33 cellular contexts compared by ENCODE assay signal in the genomic region with DNA sequence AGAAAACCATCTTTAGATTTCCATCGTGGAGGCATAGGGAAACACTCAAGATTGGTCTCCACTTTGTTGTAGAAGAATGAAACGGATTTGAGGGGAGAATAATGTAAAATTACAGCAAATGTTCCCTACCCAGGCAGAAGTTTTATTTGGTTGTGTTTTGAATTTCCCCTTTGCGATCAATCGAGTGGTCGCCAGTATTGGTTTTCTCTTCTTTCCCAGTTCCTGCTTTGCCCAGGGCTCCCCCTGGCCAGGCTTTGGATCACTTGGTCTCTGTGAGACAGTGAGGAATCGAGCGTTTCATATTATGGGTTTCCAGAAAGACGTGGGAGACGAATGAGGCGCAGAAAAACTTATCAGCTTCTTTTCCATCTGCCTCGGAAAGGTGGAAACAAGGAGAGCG. TPM values are rescaled to one million over a fixed set of nuclear protein-coding genes. Genes with fewer than 3 reads are reported as not detected.
A peak's percentile ranks its signal among the peaks of the same experiment; 100 is the strongest.
DNase-seq lines count a peak whose midpoint lies in the region; ATAC-seq, FAIRE-seq and TF ChIP-seq lines count a peak whose summit lies in the region.
"Had no signal": no experiment of that assay in that cellular context is flagged by ENCODE, and none has a peak within 500 bp of the region (broad histone marks: within the 10 kb centered on the region; RNA-seq: fewer than 3 reads in every experiment).

No MANE protein-coding gene starts in this region.

- no peak for TF ChIP-seq POLR2A in endothelial cell of umbilical vein (IDR thresholded peaks at IDR 0.05; ENCODE audit: low read depth, low read length)

- H3K27ac Mint-ChIP-seq in T-helper 1 cell treated with Interleukin-12 subunit alpha and Interleukin-12 subunit beta and Interleukin-4 antibody, amounts not matched to agents 30 μg/mL and 1 μg/mL, for 36 hours = peak overlapping the region; percentile 24
- H3K27ac Mint-ChIP-seq: activated T-cell treated with anti-CD3 and anti-CD28 coated beads, Interleukin-2, amount 50 U/mL, for 24 hours; mesothelial cell of epicardium had no signal

- H4K8ac ChIP-seq in neuronal stem cell (ENCODE audit: low read depth, low read length) = no peak overlapping the region

- no peak overlapping the region for H4K91ac ChIP-seq in neuronal stem cell (ENCODE audit: low read depth, low read length, poor library complexity)

- POLR2A ChIA-PET in endothelial cell of umbilical vein (lab: Charles Lee) = no interaction called here
- POLR2A ChIA-PET in HEK293T (lab: Yijun Ruan, JAX) = interaction anchor here (0.6 to 0.9 kb wide), 2 partner anchors 8 to 10 kb away, joined by 3 to 4 read pairs; no protein-coding TSS in a partner anchor

- H3K14ac ChIP-seq in neuronal stem cell (ENCODE audit: low read length) = no peak overlapping the region

- H3K4me2 ChIP-seq in endothelial cell of umbilical vein (ENCODE audit: insufficient read depth, low read length) (no peak overlapping the region), neuronal stem cell (ENCODE audit: insufficient read depth, low read length, poor library complexity, severe bottlenecking) (no peak overlapping the region)

- no peak overlapping the region for H3K27ac ChIP-seq in endothelial cell of umbilical vein (ENCODE audit: insufficient read depth, low read depth, low read length)
- no peak overlapping the region for H3K27ac ChIP-seq in neuronal stem cell (replicated peaks; ENCODE audit: low read length)
- H3K27ac ChIP-seq in substantia nigra (ENCODE audit: low read depth, low read length, poor library complexity, severe bottlenecking) = no peak overlapping the region
- H3K27ac ChIP-seq: 22Rv1, adrenal gland, sigmoid colon, thyroid gland had no signal

- no peak for TF ChIP-seq CTCF in endothelial cell of umbilical vein (IDR thresholded peaks at IDR 0.05; ENCODE audit: extremely low read depth in 1 of 2, insufficient read depth in 1 of 2, low read depth in 1 of 2, low read length in 2 of 2)

- FAIRE-seq in endothelial cell of umbilical vein (lab: Jason Lieb, UNC) = no peak
- FAIRE-seq: GM19239, K562 had no signal

- WGBS in neuronal stem cell (ENCODE audit: extremely low coverage in 2 of 2, insufficient read length in 2 of 2, insufficient replicate concordance in 1 of 2), 2 donors = no CpG with 5 or more reads among the region's 12 CpGs

- H2BK15ac ChIP-seq in neuronal stem cell (ENCODE audit: low read length) = no peak overlapping the region

- peaks cover 82% of the 10 kb centered on the region for H3K27me3 Mint-ChIP-seq in T-helper 1 cell treated with Interleukin-12 subunit alpha and Interleukin-12 subunit beta and Interleukin-4 antibody, amounts not matched to agents 30 μg/mL and 1 μg/mL, for 36 hours (ENCODE audit: low read depth)

- no peak for DNase-seq in T-helper 1 cell
- peak; percentile 31 for DNase-seq in SHP77 treated with DMSO at 0.1 percent for 48 hours (lab: John Stamatoyannopoulos, UW)
- DNase-seq in endothelial cell of umbilical vein (ENCODE audit: low read depth, low spot score) = peak; percentile 35
- peak; percentile 45 for DNase-seq in neuronal stem cell (ENCODE audit: low spot score)
- no peak for DNase-seq in HEK293T (ENCODE audit: extremely low spot score)
- DNase-seq in substantia nigra (lab: John Stamatoyannopoulos, UW) = no peak
- DNase-seq: activated gamma-delta T cell treated with Interleukin-2 at 50 U/mL for 16 hours; activated T-cell treated with anti-CD3 and anti-CD28 coated beads, Interleukin-2, amount 50 U/mL, for 24 hours; adrenal gland; AML-193; caudate nucleus; dermis blood vessel endothelial cell; head of caudate nucleus; naive thymus-derived CD4-positive, alpha-beta T cell; NCI-H1417; NCI-H2081 treated with DMSO at 0.1 percent for 48 hours; NCI-H446; NCI-H82; PC-3; SIG-M5; sigmoid colon; stimulated activated naive CD8-positive, alpha-beta T cell treated with anti-CD3 and anti-CD28 coated beads, Interleukin-15, Interleukin-2, amounts not matched to agents 100 U/mL and 50 U/mL, for 24 hours; thyroid gland had no signal

- H3K4me3 ChIP-seq in endothelial cell of umbilical vein (replicated peaks in 1 of 3; ENCODE audit: insufficient read depth in 1 of 3, low read depth in 1 of 3, low read length in 3 of 3) (no peak overlapping the region), neuronal stem cell (ENCODE audit: low read length in 2 of 2) (no peak overlapping the region)
- H3K4me3 ChIP-seq: adrenal gland, K562, sigmoid colon, thyroid gland had no signal

- H3K9me3 ChIP-seq in endothelial cell of umbilical vein (replicated peaks; ENCODE audit: control insufficient read depth, insufficient read depth, low read length) = no peaks in the 10 kb centered on the region
- H3K9me3 ChIP-seq in neuronal stem cell (replicated peaks in 1 of 2; ENCODE audit: control insufficient read depth in 2 of 2, insufficient read depth in 1 of 2, low read depth in 1 of 2, low read length in 2 of 2) = peaks cover 2 to 9% of the 10 kb centered on the region in 2 donors
- H3K9me3 ChIP-seq: adrenal gland, sigmoid colon, thyroid gland had no signal

- dilution Hi-C loops in endothelial cell of umbilical vein (cut with MboI; ENCODE audit: extremely low pct_ligation_motif_present, low sequenced_read_pairs) = no loop called here

- H3K36me3 ChIP-seq in endothelial cell of umbilical vein (ENCODE audit: control insufficient read depth in 2 of 2, extremely low read depth in 1 of 2, insufficient read depth in 2 of 2, low read length in 2 of 2) (no peaks in the 10 kb centered on the region), neuronal stem cell (replicated peaks in 1 of 2; ENCODE audit: control insufficient read depth in 2 of 2, insufficient read depth in 2 of 2, low read length in 2 of 2) (no peaks in the 10 kb centered on the region)
- H3K36me3 ChIP-seq: adrenal gland, sigmoid colon, thyroid gland had no signal

- no peak overlapping the region for H2AFZ ChIP-seq in endothelial cell of umbilical vein (ENCODE audit: low read depth, low read length)
- H2AFZ ChIP-seq in neuronal stem cell (ENCODE audit: low read length) = no peak overlapping the region

- no peaks in the 10 kb centered on the region for H3K79me1 ChIP-seq in neuronal stem cell (ENCODE audit: low read depth, low read length)

- H3K36me3 Mint-ChIP-seq in T-helper 1 cell treated with Interleukin-12 subunit alpha and Interleukin-12 subunit beta and Interleukin-4 antibody, amounts not matched to agents 30 μg/mL and 1 μg/mL, for 36 hours (ENCODE audit: low read depth) = peaks cover 3% of the 10 kb centered on the region
- H3K36me3 Mint-ChIP-seq: mesothelial cell of epicardium had no signal

- H3K4me1 Mint-ChIP-seq in T-helper 1 cell treated with Interleukin-12 subunit alpha and Interleukin-12 subunit beta and Interleukin-4 antibody, amounts not matched to agents 30 μg/mL and 1 μg/mL, for 36 hours (ENCODE audit: low read depth) = peaks cover 2% of the 10 kb centered on the region

- H3K9me3 Mint-ChIP-seq in T-helper 1 cell treated with Interleukin-12 subunit alpha and Interleukin-12 subunit beta and Interleukin-4 antibody, amounts not matched to agents 30 μg/mL and 1 μg/mL, for 36 hours = peaks cover 14% of the 10 kb centered on the region
- H3K9me3 Mint-ChIP-seq: mesothelial cell of epicardium had no signal

- H2BK5ac ChIP-seq in neuronal stem cell (ENCODE audit: low read length) = no peak overlapping the region

- H3K79me2 ChIP-seq in endothelial cell of umbilical vein (ENCODE audit: control insufficient read depth, insufficient read depth, low read length) = no peaks in the 10 kb centered on the region

- intact Hi-C loops in endothelial cell of umbilical vein (cut with micrococcal nuclease) = no loop called here

- H2BK12ac ChIP-seq in neuronal stem cell (ENCODE audit: low read length) = no peak overlapping the region

- no peak overlapping the region for H2BK120ac ChIP-seq in neuronal stem cell (ENCODE audit: low read depth, low read length)

- H3K4ac ChIP-seq in neuronal stem cell (ENCODE audit: low read length) = no peak overlapping the region

- H4K20me1 ChIP-seq in endothelial cell of umbilical vein (replicated peaks; ENCODE audit: control insufficient read depth, extremely low read depth, insufficient read depth, low read length) = no peaks in the 10 kb centered on the region

- no peak overlapping the region for H3K4me3 Mint-ChIP-seq in T-helper 1 cell treated with Interleukin-12 subunit alpha and Interleukin-12 subunit beta and Interleukin-4 antibody, amounts not matched to agents 30 μg/mL and 1 μg/mL, for 36 hours
- H3K4me3 Mint-ChIP-seq: activated T-cell treated with anti-CD3 and anti-CD28 coated beads, Interleukin-2, amount 50 U/mL, for 24 hours; mesothelial cell of epicardium; naive thymus-derived CD4-positive, alpha-beta T cell had no signal

- H3K27me3 ChIP-seq in endothelial cell of umbilical vein (ENCODE audit: control insufficient read depth in 2 of 2, insufficient read depth in 2 of 2, low read length in 2 of 2) (peaks cover 42 to 90% of the 10 kb centered on the region in 2 experiments), neuronal stem cell (ENCODE audit: control insufficient read depth in 3 of 3, insufficient read depth in 3 of 3, low read depth in 1 of 3, low read length in 3 of 3) (peaks cover 31 to 100% (median 80%) of the 10 kb centered on the region in 3 experiments)

- H2AK5ac ChIP-seq in neuronal stem cell (ENCODE audit: low read depth, low read length) = no peak overlapping the region

- CTCF ChIA-PET in endothelial cell of umbilical vein (lab: Charles Lee) = interaction anchor here (4.4 to 13.2 kb wide), 3 partner anchors 7 to 349 kb away, joined by 48 to 170 read pairs (median 70); a partner anchor contains a TSS
- CTCF ChIA-PET in HEK293T (lab: Yijun Ruan, JAX) = interaction anchor here (0.6 kb wide), 1 partner anchor 346 kb away, joined by 3 read pairs; no protein-coding TSS in a partner anchor

- H3K4me1 ChIP-seq in endothelial cell of umbilical vein (ENCODE audit: control insufficient read depth, extremely low read depth, insufficient read depth, low read length) (peaks cover 22% of the 10 kb centered on the region), neuronal stem cell (ENCODE audit: control insufficient read depth in 2 of 2, insufficient read depth in 1 of 2, low read depth in 1 of 2, low read length in 2 of 2) (peaks cover 0 to 9% of the 10 kb centered on the region in 2 donors)

- BruUV-seq in endothelial cell of umbilical vein (replicated peaks; lab: Mats Ljungman, UMichigan) = no TSS peak

- H3K23ac ChIP-seq in neuronal stem cell (ENCODE audit: low read depth, low read length, poor library complexity) = no peak overlapping the region

- no peak overlapping the region for H3K18ac ChIP-seq in neuronal stem cell (ENCODE audit: low read length)

- H3K9ac ChIP-seq in endothelial cell of umbilical vein (replicated peaks; ENCODE audit: extremely low read depth, insufficient read depth, low read length) (no peak overlapping the region), neuronal stem cell (ENCODE audit: low read depth, low read length, poor library complexity) (no peak overlapping the region)

- ATAC-seq in esophagus mucosa = no peak
- ATAC-seq: activated CD4-positive, CD25-positive, alpha-beta regulatory T cell treated with anti-CD3 and anti-CD28 coated beads, Interleukin-2, amount 50 U/mL, for 24 hours; K562; left lobe of liver; naive thymus-derived CD4-positive, alpha-beta T cell; PC-3; stimulated activated naive CD8-positive, alpha-beta T cell treated with anti-CD3 and anti-CD28 coated beads, Interleukin-15, Interleukin-2, amounts not matched to agents 100 U/mL and 50 U/mL, for 24 hours had no signal

- H3K9me1 ChIP-seq in endothelial cell of umbilical vein (replicated peaks; ENCODE audit: control insufficient read depth, extremely low read depth, insufficient read depth, low read length) = no peaks in the 10 kb centered on the region

RNA-seq across cellular contexts. Expression of a gene that starts 7.3 kb away (rescaled TPM):
- 28.4 and 35.3 TPM in 2 replicates for total RNA-seq in endothelial cell of umbilical vein
- polyA plus RNA-seq in endothelial cell of umbilical vein = 60.5 and 61.8 TPM in 2 replicates
- polyA plus RNA-seq in endothelial cell of umbilical vein (2011; cell fraction: cytosol; rRNA removed) = 41.4 and 42.6 TPM in 2 replicates
- 128 and 152 TPM in 2 replicates for polyA plus RNA-seq in endothelial cell of umbilical vein (2011; cell fraction: nucleus; rRNA removed)
- polyA plus RNA-seq in endothelial cell of umbilical vein (2012) = 26.0 and 31.4 TPM in 2 replicates
- 124 and 125 TPM in 2 replicates for polyA minus RNA-seq in endothelial cell of umbilical vein
- not detected for polyA minus RNA-seq in endothelial cell of umbilical vein (2011; cell fraction: cytosol; rRNA and poly(A)+ RNA removed)
- polyA minus RNA-seq in endothelial cell of umbilical vein (2011; cell fraction: nucleus; rRNA and poly(A)+ RNA removed) = 147 and 151 TPM in 2 replicates
- polyA plus RNA-seq in neuronal stem cell (2013, experiment 1 of 2) = not detected
- not detected for polyA plus RNA-seq in neuronal stem cell (2013, experiment 2 of 2)
- 1.6 TPM for total RNA-seq in esophagus mucosa
- total RNA-seq: G401; HT-29; naive thymus-derived CD4-positive, alpha-beta T cell; PC-3 had no signal
- polyA plus RNA-seq: naive thymus-derived CD4-positive, alpha-beta T cell had no signal

Comparison
In these comparisons a context has a peak if more than half of its experiments do, and no peak if none do; other contexts are left out.
1. DNase-seq: peak in SHP77 treated with DMSO at 0.1 percent for 48 hours (single experiment), endothelial cell of umbilical vein (single experiment) and neuronal stem cell (single experiment); none in T-helper 1 cell (0 of 5), HEK293T (single experiment) and substantia nigra (0 of 49).
2. RNA of a gene that starts 7.3 kb away (total RNA-seq): 28.4 to 35.3 TPM in endothelial cell of umbilical vein; 1.6 TPM in esophagus mucosa (single experiment); every median in the first group is over 10 times any median in the second.